Comparison of ENCODE assay signal across 20 cellular contexts in the genomic region with DNA sequence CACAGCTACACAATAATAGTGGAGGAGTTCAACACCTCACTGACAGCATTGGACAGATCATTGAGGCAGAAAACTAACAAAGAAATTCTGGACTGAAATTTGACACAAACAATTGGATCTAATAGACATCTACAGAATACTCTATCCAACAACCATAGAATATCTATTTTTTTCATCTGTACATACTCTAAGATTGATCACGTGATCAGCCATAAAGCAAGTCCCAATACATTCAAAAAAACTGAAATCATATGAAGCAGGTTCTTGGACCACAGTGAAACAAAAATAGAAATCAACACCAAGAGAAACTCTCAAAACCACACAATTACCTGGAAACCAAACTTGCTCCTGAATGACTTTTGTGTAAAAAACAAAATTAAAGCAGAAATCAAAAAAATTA. TPM values are rescaled to one million over a fixed set of nuclear protein-coding genes. Genes with fewer than 3 reads are reported as not detected.
DNase-seq lines count a peak whose midpoint lies in the region; ATAC-seq, FAIRE-seq and TF ChIP-seq lines count a peak whose summit lies in the region.
"Had no signal": no experiment of that assay in that cellular context is flagged by ENCODE, and none has a peak within 500 bp of the region (broad histone marks: within the 10 kb centered on the region; RNA-seq: fewer than 3 reads in every experiment).

No MANE protein-coding gene starts in this region.

- no peaks in the 10 kb centered on the region for H3K36me3 ChIP-seq in KMS-11 (ENCODE audit: insufficient read depth)
- H3K36me3 ChIP-seq in GM12878 (ENCODE audit: control insufficient read depth in 2 of 2, insufficient read depth in 2 of 2, low read length in 1 of 2) = no peaks in the 10 kb centered on the region

- peak; percentile 67 for FAIRE-seq in GM18507 (lab: Jason Lieb, UNC)
- no peak for FAIRE-seq in GM12878 (lab: Jason Lieb, UNC)
- FAIRE-seq: A204.1 had no signal

- 58% methylated on average over 1 of the region's 1 CpG for WGBS in GM12878 (ENCODE audit: insufficient coverage, insufficient replicate concordance, low lambda C conversion rate, missing lambda C conversion rate)

- intact Hi-C loops in GM12878 (cut with micrococcal nuclease; ENCODE audit: unreplicated experiment) (loop anchor here (10.0 kb wide), 1 partner anchor 107 kb away; no protein-coding TSS in a partner anchor), Right ventricle myocardium inferior (cut with DNase I) (no loop called here)

- TF ChIP-seq EP300 in GM12878 (IDR thresholded peaks at IDR 0.05; ENCODE audit: borderline replicate concordance in 1 of 2, control insufficient read depth in 1 of 2, low read depth in 2 of 2, low read length in 2 of 2) = no peak

- DNase-seq in GM18507 (ENCODE audit: extremely low spot score, insufficient read length, low read depth) (no peak), GM12878 (ENCODE audit: low read depth, low spot score) (no peak), Right ventricle myocardium inferior (ENCODE audit: missing footprints) (no peak), mesenteric fat pad (ENCODE audit: low spot score) (no peak)
- DNase-seq: AML-193; CD4-positive, alpha-beta T cell; DMS153; DMS79; GDM1; GM23248; HCEC 1CT; KBM-7 had no signal

- TF ChIP-seq CTCF in KMS-11 (conservative IDR thresholded peaks at IDR 0.05; ENCODE audit: low read depth, low read length) (no peak), GM12878 (IDR thresholded peaks at IDR 0.05 in 2 of 3, conservative IDR thresholded peaks at IDR 0.05 in 1 of 3; ENCODE audit: control insufficient read depth in 2 of 3, extremely low read depth in 1 of 3, insufficient read depth in 1 of 3, low read depth in 3 of 3, low read length in 3 of 3) (no peak)

- H3K9ac ChIP-seq in KMS-11 (no peak overlapping the region), GM12878 (ENCODE audit: control insufficient read depth, insufficient read depth, low read length) (no peak overlapping the region)
- H3K9ac ChIP-seq: GM23248 had no signal

- no TSS peak for BruUV-seq in GM12878 (replicated peaks; lab: Mats Ljungman, UMichigan)

- no peaks in the 10 kb centered on the region; the same call in 2 of the 3 replicates for H3K9me3 ChIP-seq in GM12878 (replicated peaks; ENCODE audit: control insufficient read depth, insufficient read depth, low read length)

- H3K4me2 ChIP-seq in KMS-11 (peak overlapping the region; percentile 36; the same call in 1 of the 2 replicates), GM12878 (ENCODE audit: control insufficient read depth, insufficient read depth) (no peak overlapping the region)

- no peak overlapping the region for H3K27ac ChIP-seq in KMS-11
- H3K27ac ChIP-seq in GM12878 (ENCODE audit: control insufficient read depth, insufficient read depth) = no peak overlapping the region
- H3K27ac ChIP-seq: C4-2B, GM23248 had no signal

- CTCF ChIA-PET in GM12878 (lab: Yijun Ruan, JAX) = interaction anchor here (0.6 to 1.4 kb wide), 3 partner anchors 11 to 112 kb away, joined by 3 to 4 read pairs (median 4); no protein-coding TSS in a partner anchor

- SMC1A ChIA-PET in GM12878 (lab: Charles Lee; ENCODE audit: uncharacterized antibody, unreplicated experiment) = no interaction called here

- RAD21 ChIA-PET in GM12878 (lab: Charles Lee; ENCODE audit: unreplicated experiment) = no interaction called here

- H3K4me3 ChIP-seq in KMS-11 (IDR thresholded peaks at IDR 0.05; ENCODE audit: insufficient read depth, low read depth, low read length) (no peak overlapping the region), GM12878 (no peak overlapping the region)
- H3K4me3 ChIP-seq: GM23248 had no signal

- H3K4me1 ChIP-seq in KMS-11 (ENCODE audit: low read depth, poor library complexity, severe bottlenecking) = peaks cover 21% of the 10 kb centered on the region
- H3K4me1 ChIP-seq in GM12878 (ENCODE audit: control insufficient read depth, insufficient read depth, low read length) = peaks cover 7% of the 10 kb centered on the region

- TF ChIP-seq RAD21 in GM12878 (IDR thresholded peaks at IDR 0.05; ENCODE audit: insufficient read depth, low read depth, low read length) = no peak

- H3K27me3 ChIP-seq in KMS-11 (ENCODE audit: insufficient read depth, low read depth) = no peaks in the 10 kb centered on the region
- H3K27me3 ChIP-seq in GM12878 (replicated peaks in 1 of 2; ENCODE audit: control insufficient read depth in 2 of 2, insufficient read depth in 2 of 2, low read length in 1 of 2) = no peaks in the 10 kb centered on the region

- H2AFZ ChIP-seq in KMS-11 (ENCODE audit: low read depth) (no peak overlapping the region), GM12878 (ENCODE audit: control insufficient read depth, low read depth, low read length) (no peak overlapping the region)
- H2AFZ ChIP-seq: GM23248 had no signal

- H3K79me2 ChIP-seq in KMS-11 (ENCODE audit: insufficient read depth, low read depth) (no peaks in the 10 kb centered on the region), GM12878 (ENCODE audit: control insufficient read depth, insufficient read depth, low read length) (no peaks in the 10 kb centered on the region)

- ATAC-seq in GM12878 = no peak
- no peak for ATAC-seq in Right ventricle myocardium inferior
- no peak for ATAC-seq in GM18511 (IDR thresholded peaks at IDR 0.05; ENCODE audit: unreplicated experiment)

- no peak for TF ChIP-seq POLR2A in GM12878 (IDR thresholded peaks at IDR 0.05; ENCODE audit: low read depth, low read length)

- H4K20me1 ChIP-seq in KMS-11 (ENCODE audit: insufficient read depth) (no peaks in the 10 kb centered on the region), GM12878 (ENCODE audit: control insufficient read depth, insufficient read depth) (no peaks in the 10 kb centered on the region)

- in situ Hi-C loops in GM12878 (cut with MboI) = loop anchor here (25.0 kb wide), 1 partner anchor 1170 kb away; the partner anchor contains the start of gene MTMR1

- POLR2A ChIA-PET in GM12878 (lab: Charles Lee) = no interaction called here

TF ChIP-seq in GM12878, 131 proteins besides CTCF, POLR2A, EP300 and RAD21 (continues in another document):
- TF ChIP-seq KLF5 (IDR thresholded peaks at IDR 0.05; ENCODE audit: partially characterized antibody) = no peak

RNA-seq across cellular contexts. Expression of gene IDS, which starts 12.2 kb away (rescaled TPM):
- total RNA-seq in GM12878 (2013; cell fraction: nucleolus; rRNA removed) = 62.3 and 67.5 TPM in 2 replicates
- total RNA-seq in GM12878 (2014; rRNA removed) = 48.2 and 51.2 TPM in 2 replicates
- 23.8 and 26.8 TPM in 2 replicates for total RNA-seq in GM12878 (2014; rRNA removed; fragmentation: Illumina TruSeq; extraction: Trizol)
- 51.3 and 52.2 TPM in 2 replicates for total RNA-seq in GM12878 (2021)
- 29.8 TPM for polyA plus RNA-seq in GM12878 (2011; ENCODE audit: low read depth)
- polyA plus RNA-seq in GM12878 (2011; rRNA removed) = 59.3 and 79.1 TPM in 2 replicates
- 80.0 and 90.9 TPM in 2 replicates for polyA plus RNA-seq in GM12878 (2011; cell fraction: cytosol; rRNA removed)
- polyA plus RNA-seq in GM12878 (2011; cell fraction: nucleus; rRNA removed) = 52.3 and 66.6 TPM in 2 replicates
- 41.1 and 45.9 TPM in 2 replicates for polyA plus RNA-seq in GM12878 (2012)
- 53.1 and 63.4 TPM in 2 replicates for polyA plus RNA-seq in GM12878 (2014; fragmentation: Illumina TruSeq; extraction: Trizol)
- polyA plus RNA-seq in GM12878 (2014; fragmentation: Nextera tagmentation; extraction: Ambion mirVana) = 1 to 10 TPM; 6.1 to 9.6 TPM
- 47.2 and 52.4 TPM in 2 replicates for polyA plus RNA-seq in GM12878 (2014; rRNA removed)
- 10 to 100 TPM; 62.4 to 66.6 TPM for polyA plus RNA-seq in GM12878 (2016; fragmentation: Nextera tagmentation; extraction: Ambion mirVana)
- 76.7 and 84.8 TPM in 2 replicates for polyA minus RNA-seq in GM12878 (2011; rRNA and poly(A)+ RNA removed)
- 32.3 and 35.1 TPM in 2 replicates for polyA minus RNA-seq in GM12878 (2011; cell fraction: cytosol; rRNA and poly(A)+ RNA removed)
- 29.0 and 36.7 TPM in 2 replicates for polyA minus RNA-seq in GM12878 (2011; cell fraction: nucleus; rRNA and poly(A)+ RNA removed)
- 77.6 TPM for total RNA-seq in Right ventricle myocardium inferior
- 63.8 TPM for total RNA-seq in mesenteric fat pad

RNA-seq across cellular contexts. Expression of gene EOLA1, which starts 23.5 kb away (rescaled TPM):
- 20.5 and 23.1 TPM in 2 replicates for total RNA-seq in GM12878 (2013; cell fraction: nucleolus; rRNA removed)
- 20.4 and 20.7 TPM in 2 replicates for total RNA-seq in GM12878 (2014; rRNA removed)
- 22.0 and 24.6 TPM in 2 replicates for total RNA-seq in GM12878 (2014; rRNA removed; fragmentation: Illumina TruSeq; extraction: Trizol)
- 27.1 and 28.6 TPM in 2 replicates for total RNA-seq in GM12878 (2021)
- polyA plus RNA-seq in GM12878 (2011; ENCODE audit: low read depth) = 16.1 TPM
- polyA plus RNA-seq in GM12878 (2011; rRNA removed) = 42.3 and 42.8 TPM in 2 replicates
- polyA plus RNA-seq in GM12878 (2011; cell fraction: cytosol; rRNA removed) = 33.7 and 36.5 TPM in 2 replicates
- polyA plus RNA-seq in GM12878 (2011; cell fraction: nucleus; rRNA removed) = 38.1 and 45.5 TPM in 2 replicates
- polyA plus RNA-seq in GM12878 (2012) = 23.2 and 26.3 TPM in 2 replicates
- 21.4 and 23.8 TPM in 2 replicates for polyA plus RNA-seq in GM12878 (2014; fragmentation: Illumina TruSeq; extraction: Trizol)
- 10 to 100 TPM in 1 of 2 experiments, 1 to 10 TPM in 1; 9.2 to 17.6 TPM for polyA plus RNA-seq in GM12878 (2014; fragmentation: Nextera tagmentation; extraction: Ambion mirVana)
- 24.7 and 27.1 TPM in 2 replicates for polyA plus RNA-seq in GM12878 (2014; rRNA removed)
- polyA plus RNA-seq in GM12878 (2016; fragmentation: Nextera tagmentation; extraction: Ambion mirVana) = 10 to 100 TPM; 26.5 to 26.6 TPM
- polyA minus RNA-seq in GM12878 (2011; rRNA and poly(A)+ RNA removed) = 19.1 and 27.5 TPM in 2 replicates
- 10.1 and 11.8 TPM in 2 replicates for polyA minus RNA-seq in GM12878 (2011; cell fraction: cytosol; rRNA and poly(A)+ RNA removed)
- 33.7 and 43.8 TPM in 2 replicates for polyA minus RNA-seq in GM12878 (2011; cell fraction: nucleus; rRNA and poly(A)+ RNA removed)
- total RNA-seq in Right ventricle myocardium inferior = 32.5 TPM
- 19.8 TPM for total RNA-seq in mesenteric fat pad

RNA-seq across cellular contexts. Expression of gene HSFX3, which starts 32.4 kb away (rescaled TPM):
- not detected in 2 replicates for total RNA-seq in GM12878 (2013; cell fraction: nucleolus; rRNA removed)
- total RNA-seq in GM12878 (2014; rRNA removed) = 0.40 TPM in 1 of 2 replicates, not detected in the other
- total RNA-seq in GM12878 (2014; rRNA removed; fragmentation: Illumina TruSeq; extraction: Trizol) = not detected in 2 replicates
- not detected in 2 replicates for total RNA-seq in GM12878 (2021)
- polyA plus RNA-seq in GM12878 (2011; ENCODE audit: low read depth) = not detected
- 0.05 TPM in 1 of 2 replicates, not detected in the other for polyA plus RNA-seq in GM12878 (2011; rRNA removed)
- 0.06 and 0.07 TPM in 2 replicates for polyA plus RNA-seq in GM12878 (2011; cell fraction: cytosol; rRNA removed)
- polyA plus RNA-seq in GM12878 (2011; cell fraction: nucleus; rRNA removed) = not detected in 2 replicates
- polyA plus RNA-seq in GM12878 (2012) = not detected in 2 replicates
- 0.29 TPM in 1 of 2 replicates, not detected in the other for polyA plus RNA-seq in GM12878 (2014; fragmentation: Illumina TruSeq; extraction: Trizol)
- under 1 TPM in 1 of 2 experiments, not detected in 1; 0.29 TPM for polyA plus RNA-seq in GM12878 (2014; fragmentation: Nextera tagmentation; extraction: Ambion mirVana)
- polyA plus RNA-seq in GM12878 (2014; rRNA removed) = 0.26 TPM in 1 of 2 replicates, not detected in the other
- polyA plus RNA-seq in GM12878 (2016; fragmentation: Nextera tagmentation; extraction: Ambion mirVana) = not detected
- 0.52 TPM in 1 of 2 replicates, not detected in the other for polyA minus RNA-seq in GM12878 (2011; rRNA and poly(A)+ RNA removed)
- polyA minus RNA-seq in GM12878 (2011; cell fraction: cytosol; rRNA and poly(A)+ RNA removed) = not detected in 2 replicates
- polyA minus RNA-seq in GM12878 (2011; cell fraction: nucleus; rRNA and poly(A)+ RNA removed) = not detected in 2 replicates
- total RNA-seq in Right ventricle myocardium inferior = not detected
- total RNA-seq in mesenteric fat pad = not detected
- total RNA-seq: CD4-positive, alpha-beta T cell; Daoy; GM23248; H4; HT-29 had no signal
- polyA plus RNA-seq: BJ, GM23248 had no signal
